Comparison of ENCODE assay signal across 12 cellular contexts in the genomic region with DNA sequence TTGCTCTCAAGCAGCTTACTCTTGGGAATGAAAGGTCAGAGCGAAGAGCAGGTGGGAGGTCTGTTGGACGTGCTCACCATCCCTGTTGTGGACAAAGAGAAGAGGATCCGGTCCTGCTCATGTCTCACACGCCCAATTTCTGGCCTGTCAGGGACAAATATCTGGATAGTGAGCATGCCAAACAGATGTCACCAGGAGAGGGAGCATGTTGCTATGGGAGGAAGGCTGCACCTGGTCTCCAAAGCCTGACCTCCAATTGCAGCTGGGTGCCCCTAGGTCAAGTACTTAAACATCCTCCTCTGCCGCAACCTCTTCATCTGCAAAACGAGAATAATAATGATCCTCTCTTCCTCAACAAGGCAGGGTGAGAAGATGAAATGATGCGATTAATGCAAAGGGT. TPM values are rescaled to one million over a fixed set of nuclear protein-coding genes. Genes with fewer than 3 reads are reported as not detected.
DNase-seq lines count a peak whose midpoint lies in the region; TF ChIP-seq lines count a peak whose summit lies in the region.
"Had no signal": no experiment of that assay in that cellular context is flagged by ENCODE, and none has a peak within 500 bp of the region (broad histone marks: within the 10 kb centered on the region; RNA-seq: fewer than 3 reads in every experiment).

No MANE protein-coding gene starts in this region.

- H3K36me3 ChIP-seq in GM06990 (ENCODE audit: control insufficient read depth, insufficient read depth, low read length) (no peaks in the 10 kb centered on the region), Loucy (ENCODE audit: insufficient read depth, low read length) (no peaks in the 10 kb centered on the region)

- no peaks in the 10 kb centered on the region for H3K9me2 ChIP-seq in Loucy (replicated peaks; ENCODE audit: low read depth, low read length)

- no peaks in the 10 kb centered on the region for H3K9me3 Mint-ChIP-seq in activated naive CD4-positive, alpha-beta T cell treated with anti-CD3 and anti-CD28 coated beads for 36 hours
- H3K9me3 Mint-ChIP-seq: T-helper 1 cell treated with Interleukin-12 subunit alpha and Interleukin-12 subunit beta and Interleukin-4 antibody, amounts not matched to agents 30 μg/mL and 1 μg/mL, for 36 hours had no signal

- CTCF ChIA-PET in activated naive CD4-positive, alpha-beta T cell treated with anti-CD3 and anti-CD28 coated beads for 36 hours (lab: Charles Lee), result no interaction called here

- peaks cover 39% of the 10 kb centered on the region for H3K27me3 Mint-ChIP-seq in activated naive CD4-positive, alpha-beta T cell treated with anti-CD3 and anti-CD28 coated beads for 36 hours (ENCODE audit: low read depth)

- no peaks in the 10 kb centered on the region for H3K79me2 ChIP-seq in Loucy (ENCODE audit: insufficient read depth, low read length)

- H2AFZ ChIP-seq in Loucy (ENCODE audit: low read length), result no peak overlapping the region

- no peaks in the 10 kb centered on the region for H3K27me3 ChIP-seq in GM06990 (replicated peaks; ENCODE audit: control insufficient read depth, insufficient read depth, low read length)
- no peaks in the 10 kb centered on the region for H3K27me3 ChIP-seq in Loucy (ENCODE audit: insufficient read depth, low read length, poor library complexity, severe bottlenecking)

- no peaks in the 10 kb centered on the region for H3F3A ChIP-seq in Loucy (ENCODE audit: low read depth)

- no peaks in the 10 kb centered on the region for H3K4me1 ChIP-seq in Loucy (ENCODE audit: insufficient read depth, low read length, poor library complexity, severe bottlenecking)

- H4K20me1 ChIP-seq in Loucy (ENCODE audit: insufficient read depth, low read length, poor library complexity, severe bottlenecking), result no peaks in the 10 kb centered on the region

- H3K36me3 Mint-ChIP-seq in activated naive CD4-positive, alpha-beta T cell treated with anti-CD3 and anti-CD28 coated beads for 36 hours (ENCODE audit: low read depth), result no peaks in the 10 kb centered on the region

- no peaks in the 10 kb centered on the region for H3K9me3 ChIP-seq in Loucy (ENCODE audit: insufficient read depth, low read depth, low read length)

- intact Hi-C loops in activated naive CD4-positive, alpha-beta T cell treated with anti-CD3 and anti-CD28 coated beads for 36 hours (cut with micrococcal nuclease), result loop anchor here (2.0 kb wide), 2 partner anchors 55 to 365 kb away; no protein-coding TSS in a partner anchor

- H3K4me3 Mint-ChIP-seq in activated naive CD4-positive, alpha-beta T cell treated with anti-CD3 and anti-CD28 coated beads for 36 hours, result no peak overlapping the region
- H3K4me3 Mint-ChIP-seq: T-helper 1 cell treated with Interleukin-12 subunit alpha and Interleukin-12 subunit beta and Interleukin-4 antibody, amounts not matched to agents 30 μg/mL and 1 μg/mL, for 36 hours had no signal

- no peak for DNase-seq in GM06990 (ENCODE audit: extremely low read depth, insufficient read length)
- DNase-seq in SW480 (ENCODE audit: low spot score), result peak; percentile 20
- DNase-seq in iris pigment epithelial cell (ENCODE audit: low read depth), result peak; percentile 9
- no peak for DNase-seq in activated naive CD4-positive, alpha-beta T cell treated with anti-CD3 and anti-CD28 coated beads for 36 hours
- no peak for DNase-seq in GM19238 (ENCODE audit: insufficient read length, low spot score)
- DNase-seq in activated CD4-positive, alpha-beta T cell treated with anti-CD3 and anti-CD28 coated beads, Interleukin-2, amount 50 U/mL, for 1 hour, result no peak
- no peak for DNase-seq in globus pallidus (ENCODE audit: low spot score)
- DNase-seq: aorta, NCI-H446 treated with DMSO at 0.1 percent for 48 hours had no signal

- TF ChIP-seq CTCF in GM06990 (IDR thresholded peaks at IDR 0.05; ENCODE audit: insufficient read depth, low read length, poor library complexity, severe bottlenecking) (peak; percentile 32), Loucy (conservative IDR thresholded peaks at IDR 0.05; ENCODE audit: low read length) (peak; percentile 54)

- no peak overlapping the region for H3K27ac Mint-ChIP-seq in activated naive CD4-positive, alpha-beta T cell treated with anti-CD3 and anti-CD28 coated beads for 36 hours
- H3K27ac Mint-ChIP-seq: T-helper 1 cell treated with Interleukin-12 subunit alpha and Interleukin-12 subunit beta and Interleukin-4 antibody, amounts not matched to agents 30 μg/mL and 1 μg/mL, for 36 hours had no signal

- no peak overlapping the region for H3K4me2 ChIP-seq in Loucy (ENCODE audit: low read depth, low read length, poor library complexity, severe bottlenecking)

- H3K9ac ChIP-seq in Loucy (ENCODE audit: low read depth, low read length, poor library complexity, severe bottlenecking), result no peak overlapping the region

- H3K4me3 ChIP-seq in GM06990 (replicated peaks; ENCODE audit: low read depth, low read length), result no peak overlapping the region
- H3K4me3 ChIP-seq in Loucy (ENCODE audit: low read length, poor library complexity, severe bottlenecking), result no peak overlapping the region

- H3K4me1 Mint-ChIP-seq in activated naive CD4-positive, alpha-beta T cell treated with anti-CD3 and anti-CD28 coated beads for 36 hours (ENCODE audit: low read depth), result no peaks in the 10 kb centered on the region

RNA-seq across cellular contexts. Expression of a gene that starts 53.4 kb away (rescaled TPM):
- total RNA-seq in activated naive CD4-positive, alpha-beta T cell treated with anti-CD3 and anti-CD28 coated beads for 36 hours, result under 1 TPM in 1 of 2 experiments, not detected in 1; 0.07 TPM
- total RNA-seq: aorta, sciatic nerve had no signal

Comparison
In these comparisons a context has a peak if more than half of its experiments do, and no peak if none do; other contexts are left out.
1. DNase-seq: peak in SW480 (single experiment) and iris pigment epithelial cell (single experiment); none in GM06990 (single experiment), activated naive CD4-positive, alpha-beta T cell treated with anti-CD3 and anti-CD28 coated beads for 36 hours (single experiment), GM19238 (single experiment), activated CD4-positive, alpha-beta T cell treated with anti-CD3 and anti-CD28 coated beads, Interleukin-2, amount 50 U/mL, for 1 hour (single experiment) and globus pallidus (single experiment).